1 cellular context compared by ENCODE assay signal in genomic region chr9:131605770-131606590, GRCh38.
TF ChIP-seq lines count a peak whose summit lies in the region.

No MANE protein-coding gene starts in this region.

TF ChIP-seq in HepG2, 621 proteins besides CTCF, POLR2A, EP300 and RAD21 (continued from another document and continues in another):
- TF ChIP-seq, protein P1, sequence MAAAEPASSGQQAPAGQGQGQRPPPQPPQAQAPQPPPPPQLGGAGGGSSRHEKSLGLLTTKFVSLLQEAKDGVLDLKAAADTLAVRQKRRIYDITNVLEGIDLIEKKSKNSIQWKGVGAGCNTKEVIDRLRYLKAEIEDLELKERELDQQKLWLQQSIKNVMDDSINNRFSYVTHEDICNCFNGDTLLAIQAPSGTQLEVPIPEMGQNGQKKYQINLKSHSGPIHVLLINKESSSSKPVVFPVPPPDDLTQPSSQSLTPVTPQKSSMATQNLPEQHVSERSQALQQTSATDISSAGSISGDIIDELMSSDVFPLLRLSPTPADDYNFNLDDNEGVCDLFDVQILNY (CRISPR knock-in tag; conservative IDR thresholded peaks at IDR 0.05): no peak
- TF ChIP-seq BORCS8-MEF2B (CRISPR knock-in tag; IDR thresholded peaks at IDR 0.05) (no peak), ZFY (CRISPR knock-in tag; IDR thresholded peaks at IDR 0.05) (peak; percentile 73), CEBPG (CRISPR knock-in tag; IDR thresholded peaks at IDR 0.05) (peak; percentile 63; the same call in 1 of the 2 replicates), POLR2AphosphoS2 (IDR thresholded peaks at IDR 0.05; ENCODE audit: low read depth, low read length) (no peak), ZNF530 (CRISPR knock-in tag; IDR thresholded peaks at IDR 0.05; ENCODE audit: low read depth) (no peak), ZSCAN25 (CRISPR knock-in tag; IDR thresholded peaks at IDR 0.05) (0 out of 2 replicates have a peak, but pooled peaks have one; percentile 49), CBX1 (IDR thresholded peaks at IDR 0.05; ENCODE audit: low read depth) (no peak), ZNF800 (CRISPR knock-in tag; IDR thresholded peaks at IDR 0.05) (peak; percentile 90), ZNF713 (CRISPR knock-in tag; IDR thresholded peaks at IDR 0.05) (no peak), FOXP1 (IDR thresholded peaks at IDR 0.05) (no peak), FOXP1 (CRISPR knock-in tag; IDR thresholded peaks at IDR 0.05) (peak; percentile 67; the same call in 1 of the 2 replicates), ZNF24 (IDR thresholded peaks at IDR 0.05) (no peak), ZNF343 (CRISPR knock-in tag; IDR thresholded peaks at IDR 0.05) (no peak), ZNF512 (CRISPR knock-in tag; IDR thresholded peaks at IDR 0.05) (no peak), TEAD2 (CRISPR knock-in tag; IDR thresholded peaks at IDR 0.05) (no peak), CREB3 (CRISPR knock-in tag; IDR thresholded peaks at IDR 0.05) (no peak), ZNF160 (CRISPR knock-in tag; IDR thresholded peaks at IDR 0.05) (peak; percentile 81; the same call in 1 of the 2 replicates), DNMT3B (CRISPR knock-in tag; conservative IDR thresholded peaks at IDR 0.05) (no peak), ZFP91 (CRISPR knock-in tag; IDR thresholded peaks at IDR 0.05; ENCODE audit: borderline replicate concordance) (peak; percentile 64; the same call in 1 of the 2 replicates), DZIP1 (CRISPR knock-in tag; IDR thresholded peaks at IDR 0.05) (0 out of 2 replicates have a peak, but pooled peaks have one; percentile 35), BHLHE40 (IDR thresholded peaks at IDR 0.05; ENCODE audit: low read length) (peak; percentile 63; the same call in 1 of the 2 replicates), SCMH1 (CRISPR knock-in tag; IDR thresholded peaks at IDR 0.05; ENCODE audit: borderline replicate concordance) (no peak), RFX5 (IDR thresholded peaks at IDR 0.05; ENCODE audit: low read depth, low read length) (no peak; the same call in 1 of the 2 replicates), YEATS2 (CRISPR knock-in tag; IDR thresholded peaks at IDR 0.05; ENCODE audit: borderline replicate concordance) (no peak), ZNF580 (CRISPR knock-in tag; IDR thresholded peaks at IDR 0.05; ENCODE audit: borderline replicate concordance, low read depth) (peak; percentile 78; the same call in 1 of the 2 replicates), ZNF556 (CRISPR knock-in tag; IDR thresholded peaks at IDR 0.05; ENCODE audit: borderline replicate concordance) (0 out of 2 replicates have a peak, but pooled peaks have one; percentile 55), HHEX (CRISPR knock-in tag; IDR thresholded peaks at IDR 0.05) (no peak), SMARCC2 (IDR thresholded peaks at IDR 0.05) (no peak), ZNF263 (CRISPR knock-in tag; IDR thresholded peaks at IDR 0.05) (peak; percentile 81), U2AF1 (optimal IDR thresholded peaks at IDR 0.05; ENCODE audit: low read depth, low read length) (peak; percentile 15), IKZF4 (CRISPR knock-in tag; IDR thresholded peaks at IDR 0.05; ENCODE audit: borderline replicate concordance, low read depth, not compliant biosample characterization) (no peak), ATF1 (CRISPR knock-in tag; IDR thresholded peaks at IDR 0.05) (peak; percentile 74), NRL (CRISPR knock-in tag; IDR thresholded peaks at IDR 0.05; ENCODE audit: borderline replicate concordance) (0 out of 2 replicates have a peak, but pooled peaks have one; percentile 24)
- TF ChIP-seq, protein P2, sequence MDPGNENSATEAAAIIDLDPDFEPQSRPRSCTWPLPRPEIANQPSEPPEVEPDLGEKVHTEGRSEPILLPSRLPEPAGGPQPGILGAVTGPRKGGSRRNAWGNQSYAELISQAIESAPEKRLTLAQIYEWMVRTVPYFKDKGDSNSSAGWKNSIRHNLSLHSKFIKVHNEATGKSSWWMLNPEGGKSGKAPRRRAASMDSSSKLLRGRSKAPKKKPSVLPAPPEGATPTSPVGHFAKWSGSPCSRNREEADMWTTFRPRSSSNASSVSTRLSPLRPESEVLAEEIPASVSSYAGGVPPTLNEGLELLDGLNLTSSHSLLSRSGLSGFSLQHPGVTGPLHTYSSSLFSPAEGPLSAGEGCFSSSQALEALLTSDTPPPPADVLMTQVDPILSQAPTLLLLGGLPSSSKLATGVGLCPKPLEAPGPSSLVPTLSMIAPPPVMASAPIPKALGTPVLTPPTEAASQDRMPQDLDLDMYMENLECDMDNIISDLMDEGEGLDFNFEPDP (CRISPR knock-in tag; conservative IDR thresholded peaks at IDR 0.05): 0 out of 2 replicates have a peak, but pooled peaks have one; percentile 84
- TF ChIP-seq, protein P3, sequence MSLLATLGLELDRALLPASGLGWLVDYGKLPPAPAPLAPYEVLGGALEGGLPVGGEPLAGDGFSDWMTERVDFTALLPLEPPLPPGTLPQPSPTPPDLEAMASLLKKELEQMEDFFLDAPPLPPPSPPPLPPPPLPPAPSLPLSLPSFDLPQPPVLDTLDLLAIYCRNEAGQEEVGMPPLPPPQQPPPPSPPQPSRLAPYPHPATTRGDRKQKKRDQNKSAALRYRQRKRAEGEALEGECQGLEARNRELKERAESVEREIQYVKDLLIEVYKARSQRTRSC (CRISPR knock-in tag; IDR thresholded peaks at IDR 0.05; ENCODE audit: low read depth): no peak
- TF ChIP-seq, protein P4, sequence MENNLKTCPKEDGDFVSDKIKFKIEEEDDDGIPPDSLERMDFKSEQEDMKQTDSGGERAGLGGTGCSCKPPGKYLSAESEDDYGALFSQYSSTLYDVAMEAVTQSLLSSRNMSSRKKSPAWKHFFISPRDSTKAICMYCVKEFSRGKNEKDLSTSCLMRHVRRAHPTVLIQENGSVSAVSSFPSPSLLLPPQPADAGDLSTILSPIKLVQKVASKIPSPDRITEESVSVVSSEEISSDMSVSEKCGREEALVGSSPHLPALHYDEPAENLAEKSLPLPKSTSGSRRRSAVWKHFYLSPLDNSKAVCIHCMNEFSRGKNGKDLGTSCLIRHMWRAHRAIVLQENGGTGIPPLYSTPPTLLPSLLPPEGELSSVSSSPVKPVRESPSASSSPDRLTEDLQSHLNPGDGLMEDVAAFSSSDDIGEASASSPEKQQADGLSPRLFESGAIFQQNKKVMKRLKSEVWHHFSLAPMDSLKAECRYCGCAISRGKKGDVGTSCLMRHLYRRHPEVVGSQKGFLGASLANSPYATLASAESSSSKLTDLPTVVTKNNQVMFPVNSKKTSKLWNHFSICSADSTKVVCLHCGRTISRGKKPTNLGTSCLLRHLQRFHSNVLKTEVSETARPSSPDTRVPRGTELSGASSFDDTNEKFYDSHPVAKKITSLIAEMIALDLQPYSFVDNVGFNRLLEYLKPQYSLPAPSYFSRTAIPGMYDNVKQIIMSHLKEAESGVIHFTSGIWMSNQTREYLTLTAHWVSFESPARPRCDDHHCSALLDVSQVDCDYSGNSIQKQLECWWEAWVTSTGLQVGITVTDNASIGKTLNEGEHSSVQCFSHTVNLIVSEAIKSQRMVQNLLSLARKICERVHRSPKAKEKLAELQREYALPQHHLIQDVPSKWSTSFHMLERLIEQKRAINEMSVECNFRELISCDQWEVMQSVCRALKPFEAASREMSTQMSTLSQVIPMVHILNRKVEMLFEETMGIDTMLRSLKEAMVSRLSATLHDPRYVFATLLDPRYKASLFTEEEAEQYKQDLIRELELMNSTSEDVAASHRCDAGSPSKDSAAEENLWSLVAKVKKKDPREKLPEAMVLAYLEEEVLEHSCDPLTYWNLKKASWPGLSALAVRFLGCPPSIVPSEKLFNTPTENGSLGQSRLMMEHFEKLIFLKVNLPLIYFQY (CRISPR knock-in tag; IDR thresholded peaks at IDR 0.05; ENCODE audit: borderline replicate concordance): peak; percentile 92
- TF ChIP-seq, protein P5, sequence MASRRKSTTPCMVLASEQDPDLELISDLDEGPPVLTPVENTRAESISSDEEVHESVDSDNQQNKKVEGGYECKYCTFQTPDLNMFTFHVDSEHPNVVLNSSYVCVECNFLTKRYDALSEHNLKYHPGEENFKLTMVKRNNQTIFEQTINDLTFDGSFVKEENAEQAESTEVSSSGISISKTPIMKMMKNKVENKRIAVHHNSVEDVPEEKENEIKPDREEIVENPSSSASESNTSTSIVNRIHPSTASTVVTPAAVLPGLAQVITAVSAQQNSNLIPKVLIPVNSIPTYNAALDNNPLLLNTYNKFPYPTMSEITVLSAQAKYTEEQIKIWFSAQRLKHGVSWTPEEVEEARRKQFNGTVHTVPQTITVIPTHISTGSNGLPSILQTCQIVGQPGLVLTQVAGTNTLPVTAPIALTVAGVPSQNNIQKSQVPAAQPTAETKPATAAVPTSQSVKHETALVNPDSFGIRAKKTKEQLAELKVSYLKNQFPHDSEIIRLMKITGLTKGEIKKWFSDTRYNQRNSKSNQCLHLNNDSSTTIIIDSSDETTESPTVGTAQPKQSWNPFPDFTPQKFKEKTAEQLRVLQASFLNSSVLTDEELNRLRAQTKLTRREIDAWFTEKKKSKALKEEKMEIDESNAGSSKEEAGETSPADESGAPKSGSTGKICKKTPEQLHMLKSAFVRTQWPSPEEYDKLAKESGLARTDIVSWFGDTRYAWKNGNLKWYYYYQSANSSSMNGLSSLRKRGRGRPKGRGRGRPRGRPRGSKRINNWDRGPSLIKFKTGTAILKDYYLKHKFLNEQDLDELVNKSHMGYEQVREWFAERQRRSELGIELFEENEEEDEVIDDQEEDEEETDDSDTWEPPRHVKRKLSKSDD (CRISPR knock-in tag; IDR thresholded peaks at IDR 0.05; ENCODE audit: low read depth): 0 out of 2 replicates have a peak, but pooled peaks have one; percentile 86
